ENCODE assay signal across 20 cellular contexts in the genomic region with DNA sequence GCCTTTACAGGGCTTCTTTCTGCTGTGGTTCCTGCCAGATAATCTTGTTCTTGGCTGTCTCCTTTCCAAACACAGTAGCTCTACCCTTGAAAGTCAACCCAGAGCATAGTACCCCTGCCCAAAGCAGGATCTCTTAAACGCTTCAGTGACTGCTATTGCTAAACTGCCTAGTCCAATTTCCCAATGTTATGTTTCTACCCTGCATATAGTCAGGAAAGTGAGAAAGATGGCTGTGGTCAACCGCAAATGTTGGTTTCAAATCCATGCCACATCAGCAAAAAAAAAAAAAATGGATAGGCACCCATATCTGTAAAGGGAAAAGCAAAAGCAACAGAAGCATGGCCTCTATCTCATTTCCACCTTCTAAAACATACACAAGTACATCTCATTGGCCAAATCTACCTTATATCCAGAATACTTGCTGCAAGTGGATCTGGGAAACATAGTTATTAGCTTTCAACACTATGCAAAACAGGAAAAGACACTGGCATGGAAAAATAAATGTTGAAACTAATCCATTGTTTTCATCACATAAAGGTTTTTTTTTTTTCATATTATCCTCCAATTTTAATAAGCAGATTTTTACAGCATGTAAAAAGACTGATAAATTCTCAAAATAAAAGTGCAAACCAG. TPM values are rescaled to one million over a fixed set of nuclear protein-coding genes. Genes with fewer than 3 reads are reported as not detected.
DNase-seq lines count a peak whose midpoint lies in the region; ATAC-seq, FAIRE-seq and TF ChIP-seq lines count a peak whose summit lies in the region.
"Had no signal": no experiment of that assay in that cellular context is flagged by ENCODE, and none has a peak within 500 bp of the region (broad histone marks: within the 10 kb centered on the region; RNA-seq: fewer than 3 reads in every experiment).

No MANE protein-coding gene starts in this region.

- H3K4me1 ChIP-seq in HepG2 (ENCODE audit: insufficient read depth, low read length) (no peaks in the 10 kb centered on the region), right lobe of liver (peaks cover 0 to 4% (median 0%) of the 10 kb centered on the region in 4 donors), psoas muscle (no peaks in the 10 kb centered on the region)
- H3K4me1 ChIP-seq: breast epithelium had no signal

- CTCF ChIA-PET in HepG2 (lab: Yijun Ruan, JAX; ENCODE audit: low intra/inter-chr PET ratio, low total read pairs): no interaction called here
- CTCF ChIA-PET in activated CD4-positive, alpha-beta memory T cell treated with anti-CD3 and anti-CD28 coated beads for 36 hours (lab: Charles Lee): no interaction called here

- peaks cover 12% of the 10 kb centered on the region for H3K4me1 Mint-ChIP-seq in activated CD4-positive, alpha-beta memory T cell treated with anti-CD3 and anti-CD28 coated beads for 36 hours (ENCODE audit: low read depth)

- no peaks in the 10 kb centered on the region for H4K20me1 ChIP-seq in HepG2 (ENCODE audit: insufficient read depth, low read length)

- DNase-seq in HepG2 (ENCODE audit: low spot score) (no peak), right lobe of liver (no peak), NOMO-1 treated with dmso at 0.1 percent for 144 hours (lab: John Stamatoyannopoulos, UW; ENCODE audit: unreplicated experiment) (peak; percentile 85), dermis microvascular lymphatic vessel endothelial cell (ENCODE audit: low read depth in 2 of 2) (peak; percentile 71 to 77), psoas muscle (no peak)
- DNase-seq in activated CD4-positive, alpha-beta memory T cell treated with anti-CD3 and anti-CD28 coated beads for 36 hours: no peak
- DNase-seq in stimulated activated CD4-positive, alpha-beta T cell treated with anti-CD3 and anti-CD28 coated beads, Interleukin-12 subunit alpha, Interleukin-12 subunit beta, amount 100 ng/mL, for 4 hours: no peak
- DNase-seq: endodermal cell; gastrocnemius medialis; HCEC 1CT; NCI-H1694; NCI-H446 treated with DMSO at 0.1 percent for 48 hours; stimulated activated CD4-positive, alpha-beta T cell treated with anti-CD3 and anti-CD28 coated beads, Interleukin-2, amount 100 ng/mL, for 48 hours; thyroid gland had no signal

- H3K4me2 ChIP-seq in HepG2 (ENCODE audit: low read depth, low read length): no peak overlapping the region

- TF ChIP-seq POLR2A in HepG2 (IDR thresholded peaks at IDR 0.05; ENCODE audit: insufficient read depth in 1 of 2, low read depth in 2 of 2, low read length in 2 of 2) (no peak), right lobe of liver (IDR thresholded peaks at IDR 0.05) (no peak)

- H2AFZ ChIP-seq in HepG2 (ENCODE audit: low read length): no peak overlapping the region

- TF ChIP-seq CTCF in HepG2 (CRISPR knock-in tag; IDR thresholded peaks at IDR 0.05) (no peak), right lobe of liver (IDR thresholded peaks at IDR 0.05) (no peak), psoas muscle (IDR thresholded peaks at IDR 0.05) (no peak)

- H3K79me2 ChIP-seq in HepG2 (ENCODE audit: insufficient read depth, low read length): no peaks in the 10 kb centered on the region

- H3K36me3 Mint-ChIP-seq in activated CD4-positive, alpha-beta memory T cell treated with anti-CD3 and anti-CD28 coated beads for 36 hours: peaks cover 4% of the 10 kb centered on the region

- H3K27me3 ChIP-seq in HepG2 (ENCODE audit: control insufficient read depth in 1 of 2, insufficient read depth in 2 of 2, low read length in 2 of 2) (no peaks in the 10 kb centered on the region), right lobe of liver (no peaks in the 10 kb centered on the region), psoas muscle (ENCODE audit: insufficient read depth in 3 of 3, low read length in 2 of 3) (no peaks in the 10 kb centered on the region)
- H3K27me3 ChIP-seq: breast epithelium, gastrocnemius medialis, thyroid gland had no signal

- no peak overlapping the region for H3K4me3 Mint-ChIP-seq in activated CD4-positive, alpha-beta memory T cell treated with anti-CD3 and anti-CD28 coated beads for 36 hours
- H3K4me3 Mint-ChIP-seq: activated naive CD4-positive, alpha-beta T cell treated with anti-CD3 and anti-CD28 coated beads, Interleukin-2, amount 50 U/mL, for 24 hours; endodermal cell; nephron had no signal

- intact Hi-C loops in HepG2 (cut with micrococcal nuclease; ENCODE audit: unreplicated experiment) (no loop called here), right lobe of liver (cut with DNase I) (no loop called here), psoas muscle (cut with DNase I) (no loop called here)
- intact Hi-C loops in activated CD4-positive, alpha-beta memory T cell treated with anti-CD3 and anti-CD28 coated beads for 36 hours (cut with micrococcal nuclease): no loop called here

- H3K36me3 ChIP-seq in HepG2 (replicated peaks in 1 of 2; ENCODE audit: control insufficient read depth in 1 of 2, insufficient read depth in 2 of 2, low read length in 2 of 2): no peaks in the 10 kb centered on the region
- H3K36me3 ChIP-seq in right lobe of liver: no peaks in the 10 kb centered on the region
- no peaks in the 10 kb centered on the region for H3K36me3 ChIP-seq in psoas muscle (ENCODE audit: insufficient read depth in 1 of 2, low read depth in 1 of 2)
- H3K36me3 ChIP-seq: breast epithelium, gastrocnemius medialis, thyroid gland had no signal

- TF ChIP-seq EP300 in HepG2 (IDR thresholded peaks at IDR 0.05; ENCODE audit: low read depth in 2 of 2, low read length in 2 of 2) (no peak), HepG2 (CRISPR knock-in tag; IDR thresholded peaks at IDR 0.05; ENCODE audit: borderline replicate concordance) (no peak)

- in situ Hi-C loops in HepG2 (cut with HindIII; ENCODE audit: extremely low pct_ligation_motif_present, low pct_unique_long_range_greater_than_20kb): no loop called here

- no peak for FAIRE-seq in HepG2 (lab: Jason Lieb, UNC)

- no peak overlapping the region for H3K27ac ChIP-seq in HepG2 (ENCODE audit: extremely low read length, insufficient read depth, low read length)
- H3K27ac ChIP-seq in right lobe of liver: no peak overlapping the region
- H3K27ac ChIP-seq in psoas muscle: no peak overlapping the region
- H3K27ac ChIP-seq: breast epithelium, gastrocnemius medialis, thyroid gland had no signal

- H3K9me3 Mint-ChIP-seq in activated CD4-positive, alpha-beta memory T cell treated with anti-CD3 and anti-CD28 coated beads for 36 hours: peaks cover 2% of the 10 kb centered on the region
- H3K9me3 Mint-ChIP-seq: activated naive CD4-positive, alpha-beta T cell treated with anti-CD3 and anti-CD28 coated beads, Interleukin-2, amount 50 U/mL, for 24 hours; endodermal cell; nephron had no signal

- POLR2A ChIA-PET in HepG2 (lab: Yijun Ruan, JAX): no interaction called here
- POLR2A ChIA-PET in activated CD4-positive, alpha-beta memory T cell treated with anti-CD3 and anti-CD28 coated beads for 36 hours (lab: Charles Lee): no interaction called here

- BruUV-seq in HepG2 (replicated peaks; lab: Mats Ljungman, UMichigan): no TSS peak

- no peak overlapping the region for H3K9ac ChIP-seq in HepG2 (ENCODE audit: insufficient read depth, low read depth, low read length)

- WGBS in HepG2 (ENCODE audit: low lambda C conversion rate): 90% methylated on average over 2 of the region's 2 CpGs
- WGBS in right lobe of liver (ENCODE audit: insufficient coverage, low coverage, low lambda C conversion rate, missing lambda C conversion rate): 64% methylated on average over 2 of the region's 2 CpGs
- WGBS in psoas muscle, 3 donors: 75 to 91% (median 86%) methylated on average over 2 of the region's 2 CpGs

- no peaks in the 10 kb centered on the region for H3K27me3 Mint-ChIP-seq in activated CD4-positive, alpha-beta memory T cell treated with anti-CD3 and anti-CD28 coated beads for 36 hours
- H3K27me3 Mint-ChIP-seq: activated naive CD4-positive, alpha-beta T cell treated with anti-CD3 and anti-CD28 coated beads, Interleukin-2, amount 50 U/mL, for 24 hours had no signal

- no peak for ATAC-seq in HepG2
- ATAC-seq in right lobe of liver: no peak
- ATAC-seq in GM18868 (IDR thresholded peaks at IDR 0.05; ENCODE audit: unreplicated experiment): no peak
- no peak for ATAC-seq in psoas muscle
- ATAC-seq: gastrocnemius medialis, Panc1 had no signal

- H3K27ac Mint-ChIP-seq in activated CD4-positive, alpha-beta memory T cell treated with anti-CD3 and anti-CD28 coated beads for 36 hours: no peak overlapping the region
- H3K27ac Mint-ChIP-seq: activated naive CD4-positive, alpha-beta T cell treated with anti-CD3 and anti-CD28 coated beads, Interleukin-2, amount 50 U/mL, for 24 hours; endodermal cell had no signal

- H3K4me3 ChIP-seq in HepG2 (replicated peaks in 1 of 3; ENCODE audit: insufficient read depth in 1 of 3, low read depth in 2 of 3, low read length in 3 of 3) (no peak overlapping the region), right lobe of liver (no peak overlapping the region), psoas muscle (no peak overlapping the region)
- H3K4me3 ChIP-seq: breast epithelium, gastrocnemius medialis, lung, thyroid gland had no signal

- no peak for TF ChIP-seq RAD21 in HepG2 (CRISPR knock-in tag; IDR thresholded peaks at IDR 0.05)

- H3K9me3 ChIP-seq in HepG2 (ENCODE audit: low read length) (no peaks in the 10 kb centered on the region), right lobe of liver (no peaks in the 10 kb centered on the region), psoas muscle (no peaks in the 10 kb centered on the region)
- H3K9me3 ChIP-seq: breast epithelium, gastrocnemius medialis, thyroid gland had no signal

RNA-seq across cellular contexts. Expression of a gene that starts 59.8 kb away (rescaled TPM):
- total RNA-seq in HepG2 (2016; rRNA removed; fragmentation: Illumina TruSeq; extraction: Trizol) (8.8 and 16.6 TPM in 2 replicates), right lobe of liver (100 to 1,000 TPM in 1 of 6 experiments, 10 to 100 TPM in 5; 16.0 to 106 (median 27.8) TPM), dermis microvascular lymphatic vessel endothelial cell (19.0 and 33.9 TPM in 2 replicates), psoas muscle (10 to 100 TPM in 3 of 4 donors, 1 to 10 TPM in 1; 6.7 to 18.8 (median 11.3) TPM)
- 8.1 and 9.4 TPM in 2 replicates for total RNA-seq in HepG2 (2016; cell fraction: cytosol; rRNA removed; fragmentation: Illumina TruSeq; extraction: Trizol; ENCODE audit: low read depth)
- 8.1 and 15.9 TPM in 2 replicates for total RNA-seq in HepG2 (2016; cell fraction: insoluble cytoplasmic fraction; rRNA removed; fragmentation: Illumina TruSeq; extraction: Trizol)
- total RNA-seq in HepG2 (2016; cell fraction: membrane; rRNA removed; fragmentation: Illumina TruSeq; extraction: Trizol): 9.7 and 9.8 TPM in 2 replicates
- total RNA-seq in HepG2 (2016; cell fraction: nucleus; rRNA removed; fragmentation: Illumina TruSeq; extraction: Trizol): 17.9 and 18.9 TPM in 2 replicates
- polyA plus RNA-seq in HepG2 (2011; rRNA removed) (9.8 and 9.9 TPM in 2 replicates), psoas muscle (10 to 100 TPM; 13.2 to 21.5 (median 18.3) TPM)
- 8.0 TPM in 2 replicates for polyA plus RNA-seq in HepG2 (2011; cell fraction: cytosol; rRNA removed)
- polyA plus RNA-seq in HepG2 (2011; cell fraction: nucleus; rRNA removed): 3.1 and 4.4 TPM in 2 replicates
- polyA plus RNA-seq in HepG2 (2012): 8.0 and 8.3 TPM in 2 replicates
- 4.7 and 4.8 TPM in 2 replicates for polyA plus RNA-seq in HepG2 (2016; cell fraction: cytosol; fragmentation: Illumina TruSeq; extraction: Trizol; ENCODE audit: low read depth)
- 8.2 TPM in 2 replicates for polyA plus RNA-seq in HepG2 (2016; cell fraction: insoluble cytoplasmic fraction; fragmentation: Illumina TruSeq; extraction: Trizol; ENCODE audit: low read depth)
- polyA plus RNA-seq in HepG2 (2016; cell fraction: membrane; fragmentation: Illumina TruSeq; extraction: Trizol; ENCODE audit: low read depth): 6.6 and 7.2 TPM in 2 replicates
- polyA plus RNA-seq in HepG2 (2016; cell fraction: nucleus; fragmentation: Illumina TruSeq; extraction: Trizol; ENCODE audit: insufficient read depth, low read depth): 18.4 and 19.0 TPM in 2 replicates
- 5.6 and 23.6 TPM in 2 replicates for polyA minus RNA-seq in HepG2 (2011; rRNA and poly(A)+ RNA removed; ENCODE audit: low replicate concordance)
- polyA minus RNA-seq in HepG2 (2011; cell fraction: cytosol; rRNA and poly(A)+ RNA removed): 8.4 and 10.0 TPM in 2 replicates
- 9.1 and 10.3 TPM in 2 replicates for polyA minus RNA-seq in HepG2 (2011; cell fraction: nucleus; rRNA and poly(A)+ RNA removed)
- total RNA-seq in activated CD4-positive, alpha-beta memory T cell treated with anti-CD3 and anti-CD28 coated beads for 36 hours: 10 to 100 TPM; 24.0 to 24.8 TPM

Comparison
In these comparisons a context has a peak if more than half of its experiments do, and no peak if none do; other contexts are left out.
1. DNase-seq: peak in NOMO-1 treated with dmso at 0.1 percent for 144 hours (single experiment) and dermis microvascular lymphatic vessel endothelial cell (2 of 2); none in HepG2 (single experiment), right lobe of liver (0 of 3), activated CD4-positive, alpha-beta memory T cell treated with anti-CD3 and anti-CD28 coated beads for 36 hours (single experiment), psoas muscle (0 of 2) and stimulated activated CD4-positive, alpha-beta T cell treated with anti-CD3 and anti-CD28 coated beads, Interleukin-12 subunit alpha, Interleukin-12 subunit beta, amount 100 ng/mL, for 4 hours (single experiment).